ENCODE assay signal across 10 cellular contexts in the genomic region with DNA sequence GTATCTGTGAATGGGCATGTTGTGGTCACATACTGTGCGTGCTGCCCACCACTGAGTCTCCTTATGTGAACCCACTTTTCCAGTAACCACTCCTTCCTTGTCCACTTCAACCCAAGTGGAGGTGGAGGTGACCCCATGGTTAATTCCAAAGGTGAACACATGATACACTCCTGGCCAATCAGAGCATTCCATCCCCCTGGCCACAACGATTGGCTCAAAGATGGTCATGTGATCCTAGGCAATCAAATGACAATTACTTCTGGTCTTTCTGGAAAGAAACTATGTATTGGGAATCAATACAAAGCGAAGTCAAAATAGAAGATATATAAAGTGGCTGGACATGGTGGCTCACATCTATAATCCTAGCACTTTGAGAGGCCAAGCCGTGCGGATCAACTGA. TPM values are rescaled to one million over a fixed set of nuclear protein-coding genes. Genes with fewer than 3 reads are reported as not detected.
"Had no signal": no experiment of that assay in that cellular context is flagged by ENCODE, and none has a peak within 500 bp of the region (broad histone marks: within the 10 kb centered on the region; RNA-seq: fewer than 3 reads in every experiment).

No MANE protein-coding gene starts in this region.

- H3K4me3 ChIP-seq: GM23338, HAP-1 had no signal

- H3K9me3 ChIP-seq: HAP-1 had no signal

- FAIRE-seq: H1, H54, HTR-8/SVneo had no signal

- H3K4me1 ChIP-seq: HAP-1 had no signal

- ATAC-seq: GM23338, HCT116 had no signal

- DNase-seq: HFFc6, IMR-90, KG1 had no signal

- H3K4me2 ChIP-seq: GM23338 had no signal

- H3K36me3 ChIP-seq: HAP-1 had no signal

- H3K27ac ChIP-seq: HL-60 had no signal

RNA-seq across cellular contexts. Expression of gene CCDC60, which starts 20.2 kb away (rescaled TPM):
- total RNA-seq: GM23338, H1, HFFc6, IMR-90 had no signal
- polyA plus RNA-seq: IMR-90 had no signal
